Comparison of ENCODE assay signal across 9 cellular contexts in genomic region chr3:107421170-107421792, GRCh38. TPM values are rescaled to one million over a fixed set of nuclear protein-coding genes. Genes with fewer than 3 reads are reported as not detected.
DNase-seq lines count a peak whose midpoint lies in the region; ATAC-seq, FAIRE-seq and TF ChIP-seq lines count a peak whose summit lies in the region.
"Had no signal": no experiment of that assay in that cellular context is flagged by ENCODE, and none has a peak within 500 bp of the region (broad histone marks: within the 10 kb centered on the region; RNA-seq: fewer than 3 reads in every experiment).

No MANE protein-coding gene starts in this region.

- peaks cover 3% of the 10 kb centered on the region for H3K4me1 Mint-ChIP-seq in osteocyte (ENCODE audit: unreplicated experiment)

- peak; percentile 86 for FAIRE-seq in TTC549 (lab: Jason Lieb, UNC)

- ATAC-seq in HG02798 (IDR thresholded peaks at IDR 0.05; ENCODE audit: poor library complexity, unreplicated experiment) = peak; percentile 91

- in situ Hi-C loops in GM13977 (cut with MboI; ENCODE audit: low pct_unique_long_range_greater_than_20kb, low sequenced_read_pairs, unreplicated experiment) = no loop called here

- H3K36me3 Mint-ChIP-seq in osteocyte (ENCODE audit: unreplicated experiment) = no peaks in the 10 kb centered on the region

- no peaks in the 10 kb centered on the region for H3K9me3 Mint-ChIP-seq in osteocyte (ENCODE audit: unreplicated experiment)

- H3K27me3 Mint-ChIP-seq in osteocyte (ENCODE audit: unreplicated experiment) = peaks cover 5% of the 10 kb centered on the region

- peak overlapping the region; percentile 68 for H3K4me3 Mint-ChIP-seq in osteocyte (ENCODE audit: unreplicated experiment)

- no peak overlapping the region for H3K27ac Mint-ChIP-seq in osteocyte (ENCODE audit: unreplicated experiment)

- CTCF ChIA-PET in BJ (lab: Yijun Ruan, JAX) = interaction anchor here (0.7 to 4.6 kb wide), 19 partner anchors 9 to 186 kb away, joined by 3 to 90 read pairs (median 6); no protein-coding TSS in a partner anchor

- H3K4me3 ChIP-seq in BJ (ENCODE audit: low read depth, low read length) = 0 out of 2 replicates have a peak overlapping the region, but pooled peaks have one; percentile 22

- no peaks in the 10 kb centered on the region for H3K27me3 ChIP-seq in BJ (ENCODE audit: control insufficient read depth, insufficient read depth, low read length)

- no peak for DNase-seq in BJ (ENCODE audit: low read depth)
- DNase-seq in GM13977 (ENCODE audit: low spot score) = peak; percentile 43
- DNase-seq in NCI-H1105 (lab: John Stamatoyannopoulos, UW) = peak; percentile 47
- peak; percentile 65 for DNase-seq in fibroblast of the conjunctiva (ENCODE audit: low read depth)
- DNase-seq in osteocyte (ENCODE audit: extremely low spot score, unreplicated experiment) = no peak
- DNase-seq in stimulated activated CD4-positive, alpha-beta T cell treated with anti-CD3 and anti-CD28 coated beads, Interleukin-1b, Interleukin-23, amount 100 ng/mL, for 48 hours = no peak

- TF ChIP-seq CTCF in BJ (IDR thresholded peaks at IDR 0.05; ENCODE audit: insufficient read depth, low read depth, low read length) (peak; percentile 65), GM13977 (IDR thresholded peaks at IDR 0.05; ENCODE audit: extremely low read depth, insufficient read depth, missing control alignments) (peak; percentile 56), osteocyte (IDR thresholded peaks at IDR 0.05) (peak; percentile 83)

- POLR2A ChIA-PET in BJ (lab: Charles Lee) = interaction anchor here (1.4 kb wide), 1 partner anchor 8 kb away, joined by 8 read pairs; no protein-coding TSS in a partner anchor

- H3K36me3 ChIP-seq in BJ (ENCODE audit: control insufficient read depth, insufficient read depth, low read length) = no peaks in the 10 kb centered on the region

RNA-seq across cellular contexts. Expression of gene CCDC54, which starts 44.0 kb away (rescaled TPM):
- polyA plus RNA-seq in BJ (2011; rRNA removed) = not detected in 2 replicates
- not detected in 2 replicates for polyA minus RNA-seq in BJ (2011; rRNA and poly(A)+ RNA removed)
- total RNA-seq in osteocyte = not detected in 2 replicates
- total RNA-seq: activated CD8-positive, alpha-beta memory T cell treated with anti-CD3 and anti-CD28 coated beads for 36 hours had no signal

Comparison
In these comparisons a context has a peak if more than half of its experiments do, and no peak if none do; other contexts are left out.
1. DNase-seq: peak in GM13977 (single experiment), NCI-H1105 (single experiment) and fibroblast of the conjunctiva (single experiment); none in BJ (single experiment), osteocyte (single experiment) and stimulated activated CD4-positive, alpha-beta T cell treated with anti-CD3 and anti-CD28 coated beads, Interleukin-1b, Interleukin-23, amount 100 ng/mL, for 48 hours (single experiment).
2. Peak in every context shown above with its lines, with median percentiles within 50 percentile points of each other: CTCF ChIP-seq.